ENCODE assay signal across 9 cellular contexts in genomic region chr9:115262477-115262876, GRCh38.
DNase-seq lines count a peak whose midpoint lies in the region; ATAC-seq and TF ChIP-seq lines count a peak whose summit lies in the region.
"Had no signal": no experiment of that assay in that cellular context is flagged by ENCODE, and none has a peak within 500 bp of the region (broad histone marks: within the 10 kb centered on the region; RNA-seq: fewer than 3 reads in every experiment).

No MANE protein-coding gene starts in this region.

- H3K36me3 Mint-ChIP-seq in endodermal cell (ENCODE audit: low read depth), result peaks cover 3% of the 10 kb centered on the region
- H3K36me3 Mint-ChIP-seq: naive B cell had no signal

- no peak for ATAC-seq in GM18858 (IDR thresholded peaks at IDR 0.05; ENCODE audit: unreplicated experiment)
- no peak for ATAC-seq in activated CD4-positive, CD25-positive, alpha-beta regulatory T cell treated with anti-CD3 and anti-CD28 coated beads, Interleukin-2, amount 50 U/mL, for 24 hours

- H3K27ac Mint-ChIP-seq in endodermal cell, result no peak overlapping the region
- H3K27ac Mint-ChIP-seq: naive B cell had no signal

- no peaks in the 10 kb centered on the region for H3K27me3 ChIP-seq in kidney epithelial cell (ENCODE audit: control insufficient read depth, insufficient read depth, low read length)
- H3K27me3 ChIP-seq in endodermal cell (ENCODE audit: control insufficient read depth, insufficient read depth, low read length, poor library complexity, severe bottlenecking), result no peaks in the 10 kb centered on the region
- no peaks in the 10 kb centered on the region for H3K27me3 ChIP-seq in HAP-1 (ENCODE audit: low read depth)

- no peaks in the 10 kb centered on the region for H3K9me3 ChIP-seq in endodermal cell (ENCODE audit: control insufficient read depth, low read length)
- no peaks in the 10 kb centered on the region for H3K9me3 ChIP-seq in HAP-1

- in situ Hi-C loops in HAP-1 (cut with MboI; ENCODE audit: low sequenced_read_pairs), result no loop called here

- no peak overlapping the region for H3K27ac ChIP-seq in endodermal cell (ENCODE audit: low read depth, low read length)

- TF ChIP-seq CTCF in kidney epithelial cell (IDR thresholded peaks at IDR 0.05; ENCODE audit: insufficient read depth, low read length, poor library complexity, severe bottlenecking) (no peak), endodermal cell (conservative IDR thresholded peaks at IDR 0.05) (no peak)

- H3K27me3 Mint-ChIP-seq in endodermal cell (ENCODE audit: insufficient read depth), result no peaks in the 10 kb centered on the region

- H3K4me3 ChIP-seq in kidney epithelial cell (ENCODE audit: low read depth, low read length) (no peak overlapping the region), endodermal cell (ENCODE audit: low read length) (no peak overlapping the region), HAP-1 (no peak overlapping the region)

- no peak overlapping the region for H3K4me3 Mint-ChIP-seq in endodermal cell
- H3K4me3 Mint-ChIP-seq: naive B cell had no signal

- DNase-seq in AG20443 (ENCODE audit: low spot score) (peak; percentile 49), NCI-H1092 (lab: John Stamatoyannopoulos, UW) (peak; percentile 99), SW 1271 (lab: John Stamatoyannopoulos, UW) (peak; percentile 45 to 63), kidney epithelial cell (ENCODE audit: low read depth) (peak; percentile 100), endodermal cell (no peak), HAP-1 (ENCODE audit: low spot score in 2 of 2) (no peak)
- DNase-seq: naive B cell had no signal

- no peak overlapping the region for H3K9ac ChIP-seq in endodermal cell (ENCODE audit: extremely low read depth, low read length, poor library complexity, severe bottlenecking)

- no peaks in the 10 kb centered on the region for H3K4me1 Mint-ChIP-seq in endodermal cell
- H3K4me1 Mint-ChIP-seq: naive B cell had no signal

- H3K4me1 ChIP-seq in endodermal cell (ENCODE audit: control insufficient read depth, insufficient read depth, low read length), result no peaks in the 10 kb centered on the region
- H3K4me1 ChIP-seq in HAP-1, result no peaks in the 10 kb centered on the region

- H3K36me3 ChIP-seq in kidney epithelial cell (ENCODE audit: control insufficient read depth, insufficient read depth, low read length) (no peaks in the 10 kb centered on the region), endodermal cell (ENCODE audit: control insufficient read depth, insufficient read depth, low read length) (no peaks in the 10 kb centered on the region), HAP-1 (replicated peaks) (no peaks in the 10 kb centered on the region)

- H3K9me3 Mint-ChIP-seq in endodermal cell, result no peaks in the 10 kb centered on the region

Comparison
In these comparisons a context has a peak if more than half of its experiments do, and no peak if none do; other contexts are left out.
1. DNase-seq: peak in AG20443 (single experiment), NCI-H1092 (single experiment), SW 1271 (2 of 2) and kidney epithelial cell (single experiment); none in endodermal cell (single experiment) and HAP-1 (0 of 2).